Comparison of ENCODE assay signal across 8 cellular contexts in genomic region chr2:30447149-30448045, GRCh38. TPM values are rescaled to one million over a fixed set of nuclear protein-coding genes. Genes with fewer than 3 reads are reported as not detected.
DNase-seq lines count a peak whose midpoint lies in the region; ATAC-seq and TF ChIP-seq lines count a peak whose summit lies in the region.

TSS of gene LCLAT1 (plus strand) at chr2:30447246. CDS start at chr2:30525591, 78,345 bp downstream.

- peak within 1 kb of the TSS; percentile 85 for H3K4me2 ChIP-seq in OCI-LY1 (ENCODE audit: low read length)

- H3K36me3 ChIP-seq in OCI-LY1 (ENCODE audit: insufficient read depth, low read length) (peaks cover 11% of the 10 kb centered on the region), muscle layer of colon (ENCODE audit: insufficient read depth, low read length) (no peaks in the 10 kb centered on the region)

- H3K9me3 ChIP-seq in OCI-LY1 (ENCODE audit: low read length) (no peaks in the 10 kb centered on the region), muscle layer of colon (ENCODE audit: low read length) (no peaks in the 10 kb centered on the region)

- DNase-seq in COLO829 (ENCODE audit: low spot score) = peak; percentile 66
- peak; percentile 75 for DNase-seq in activated T-cell treated with anti-CD3 and anti-CD28 coated beads for 1 hour (ENCODE audit: low read depth)
- DNase-seq in epithelial cell of proximal tubule (ENCODE audit: low read depth) = no peak
- peak; percentile 62 to 70 for DNase-seq in stimulated activated CD8-positive, alpha-beta memory T cell treated with anti-CD3 and anti-CD28 coated beads, Interleukin-7, amount 100 ng/mL, for 1 hour (ENCODE audit: low read depth in 2 of 2)

- no peaks in the 10 kb centered on the region for H3F3A ChIP-seq in OCI-LY1 (ENCODE audit: insufficient read depth, low read length)

- 0 out of 2 replicates have a peak within 1 kb of the TSS, but pooled peaks have one; percentile 28 for H2AFZ ChIP-seq in OCI-LY1 (ENCODE audit: low read length)

- no peak within 1 kb of the TSS for H3K27ac ChIP-seq in OCI-LY1 (ENCODE audit: low read depth, low read length, poor library complexity, severe bottlenecking)
- peak within 1 kb of the TSS; percentile 87 for H3K27ac ChIP-seq in muscle layer of colon (ENCODE audit: low read depth, low read length)

- H3K79me2 ChIP-seq in OCI-LY1 (ENCODE audit: insufficient read depth, low read length) = peaks cover 29% of the 10 kb centered on the region

- peak within 1 kb of the TSS; percentile 85 for H3K4me3 ChIP-seq in OCI-LY1 (ENCODE audit: low read depth, low read length, poor library complexity, severe bottlenecking)
- peak within 1 kb of the TSS; percentile 95 for H3K4me3 ChIP-seq in epithelial cell of proximal tubule (ENCODE audit: low read depth, low read length)
- H3K4me3 ChIP-seq in muscle layer of colon (ENCODE audit: low read depth in 1 of 2, low read length in 2 of 2) = peak within 1 kb of the TSS; percentile 74 to 97

- H3K9ac ChIP-seq in OCI-LY1 (ENCODE audit: low read length) (peak within 1 kb of the TSS; percentile 79), muscle layer of colon (ENCODE audit: low read length) (peak within 1 kb of the TSS; percentile 37)

- H3K9me2 ChIP-seq in OCI-LY1 (ENCODE audit: low read depth, low read length) = no peaks in the 10 kb centered on the region

- no peaks in the 10 kb centered on the region for H4K20me1 ChIP-seq in OCI-LY1 (ENCODE audit: insufficient read depth, low read length)

- ATAC-seq in GM19397 (IDR thresholded peaks at IDR 0.05; ENCODE audit: unreplicated experiment) = peak; percentile 95
- ATAC-seq in HG03558 (IDR thresholded peaks at IDR 0.05; ENCODE audit: extremely low read depth, unreplicated experiment) = peak; percentile 80

- H3K27me3 ChIP-seq in OCI-LY1 (ENCODE audit: insufficient read depth, low read length) = no peaks in the 10 kb centered on the region
- H3K27me3 ChIP-seq in muscle layer of colon (ENCODE audit: control insufficient read depth in 1 of 2, insufficient read depth in 2 of 2, low read length in 2 of 2) = no peaks in the 10 kb centered on the region

- TF ChIP-seq CTCF in OCI-LY1 (IDR thresholded peaks at IDR 0.05; ENCODE audit: low read length) (peak; percentile 15; the same call in 1 of the 2 replicates), epithelial cell of proximal tubule (conservative IDR thresholded peaks at IDR 0.05; ENCODE audit: low read depth, low read length) (peak; percentile 4)

- H3K4me1 ChIP-seq in OCI-LY1 (ENCODE audit: insufficient read depth, low read length, severe bottlenecking) = peaks cover 18% of the 10 kb centered on the region
- peaks cover 19% of the 10 kb centered on the region for H3K4me1 ChIP-seq in muscle layer of colon (ENCODE audit: insufficient read depth, low read length)

RNA-seq across cellular contexts. Expression of gene LCLAT1, which starts in this region (rescaled TPM):
- total RNA-seq in epithelial cell of proximal tubule = 13.4 and 18.2 TPM in 2 replicates
